Comparison of ENCODE assay signal across 17 cellular contexts in genomic region chr10:30155401-30155800, GRCh38.
DNase-seq lines count a peak whose midpoint lies in the region; ATAC-seq lines count a peak whose summit lies in the region.
"Had no signal": no experiment of that assay in that cellular context is flagged by ENCODE, and none has a peak within 500 bp of the region (broad histone marks: within the 10 kb centered on the region; RNA-seq: fewer than 3 reads in every experiment).

No MANE protein-coding gene starts in this region.

- H3K36me3 ChIP-seq in subcutaneous abdominal adipose tissue (ENCODE audit: control insufficient read depth in 5 of 5, insufficient read depth in 5 of 5, low read length in 5 of 5), result no peaks in the 10 kb centered on the region
- H3K36me3 ChIP-seq: Peyer's patch, tibial nerve had no signal

- CTCF ChIA-PET in activated naive CD4-positive, alpha-beta T cell treated with anti-CD3 and anti-CD28 coated beads for 36 hours (lab: Charles Lee), result no interaction called here

- H3K36me3 Mint-ChIP-seq in activated naive CD4-positive, alpha-beta T cell treated with anti-CD3 and anti-CD28 coated beads for 36 hours (ENCODE audit: low read depth), result peaks cover 1% of the 10 kb centered on the region
- H3K36me3 Mint-ChIP-seq in T-helper 1 cell treated with Interleukin-12 subunit alpha and Interleukin-12 subunit beta and Interleukin-4 antibody, amounts not matched to agents 30 μg/mL and 1 μg/mL, for 36 hours (ENCODE audit: low read depth), result peaks cover 8% of the 10 kb centered on the region

- H3K27me3 Mint-ChIP-seq in activated naive CD4-positive, alpha-beta T cell treated with anti-CD3 and anti-CD28 coated beads for 36 hours (ENCODE audit: low read depth), result peaks cover 29% of the 10 kb centered on the region
- H3K27me3 Mint-ChIP-seq in T-helper 1 cell treated with Interleukin-12 subunit alpha and Interleukin-12 subunit beta and Interleukin-4 antibody, amounts not matched to agents 30 μg/mL and 1 μg/mL, for 36 hours (ENCODE audit: low read depth), result peaks cover 21% of the 10 kb centered on the region

- peak overlapping the region; percentile 19 for H3K27ac ChIP-seq in subcutaneous abdominal adipose tissue (ENCODE audit: low read depth, low read length)
- H3K27ac ChIP-seq: Peyer's patch, tibial nerve had no signal

- no peak overlapping the region for H3K27ac Mint-ChIP-seq in activated naive CD4-positive, alpha-beta T cell treated with anti-CD3 and anti-CD28 coated beads for 36 hours
- peak overlapping the region; percentile 43 for H3K27ac Mint-ChIP-seq in T-helper 1 cell treated with Interleukin-12 subunit alpha and Interleukin-12 subunit beta and Interleukin-4 antibody, amounts not matched to agents 30 μg/mL and 1 μg/mL, for 36 hours
- H3K27ac Mint-ChIP-seq: activated T-helper 17 cell treated with anti-CD3 and anti-CD28 coated beads, Interleukin-2, amount 50 U/mL, for 72 hours had no signal

- peaks cover 4% of the 10 kb centered on the region for H3K4me1 Mint-ChIP-seq in activated naive CD4-positive, alpha-beta T cell treated with anti-CD3 and anti-CD28 coated beads for 36 hours (ENCODE audit: low read depth)
- H3K4me1 Mint-ChIP-seq in T-helper 1 cell treated with Interleukin-12 subunit alpha and Interleukin-12 subunit beta and Interleukin-4 antibody, amounts not matched to agents 30 μg/mL and 1 μg/mL, for 36 hours (ENCODE audit: low read depth), result peaks cover 14% of the 10 kb centered on the region
- H3K4me1 Mint-ChIP-seq: activated T-helper 17 cell treated with anti-CD3 and anti-CD28 coated beads, Interleukin-2, amount 50 U/mL, for 72 hours had no signal

- ATAC-seq in left cardiac atrium (peak; percentile 63 to 68), GM18517 (IDR thresholded peaks at IDR 0.05; ENCODE audit: unreplicated experiment) (no peak), HG02981 (IDR thresholded peaks at IDR 0.05; ENCODE audit: unreplicated experiment) (no peak)
- ATAC-seq: activated T-helper 17 cell treated with anti-CD3 and anti-CD28 coated beads, Interleukin-2, amount 50 U/mL, for 72 hours; K562 had no signal

- intact Hi-C loops in activated naive CD4-positive, alpha-beta T cell treated with anti-CD3 and anti-CD28 coated beads for 36 hours (cut with micrococcal nuclease), result no loop called here
- intact Hi-C loops in left cardiac atrium (cut with DNase I), result no loop called here

- H3K9ac ChIP-seq in subcutaneous abdominal adipose tissue (ENCODE audit: low read length in 5 of 5), result no peak overlapping the region

- peak overlapping the region in 2 of 5 donors; percentile 24 to 28 for H3K4me3 ChIP-seq in subcutaneous abdominal adipose tissue (ENCODE audit: low read depth in 1 of 5, low read length in 5 of 5)
- H3K4me3 ChIP-seq: K562, Peyer's patch, tibial nerve had no signal

- peak; percentile 7 for DNase-seq in activated naive CD4-positive, alpha-beta T cell treated with anti-CD3 and anti-CD28 coated beads for 36 hours
- no peak for DNase-seq in activated naive CD4-positive, alpha-beta T cell treated with anti-CD3 and anti-CD28 coated beads, Interleukin-2, amount 50 U/mL, for 16 hours
- DNase-seq in left cardiac atrium, result peak; percentile 48
- no peak for DNase-seq in activated CD4-positive, CD25-positive, alpha-beta regulatory T cell (lab: John Stamatoyannopoulos, UW)
- DNase-seq: ACHN, mammary epithelial cell, NCI-H1694, NCI-H524 treated with DMSO at 0.1 percent for 48 hours, occipital lobe, Peyer's patch had no signal

- no peak overlapping the region for H3K4me3 Mint-ChIP-seq in activated naive CD4-positive, alpha-beta T cell treated with anti-CD3 and anti-CD28 coated beads for 36 hours
- H3K4me3 Mint-ChIP-seq in T-helper 1 cell treated with Interleukin-12 subunit alpha and Interleukin-12 subunit beta and Interleukin-4 antibody, amounts not matched to agents 30 μg/mL and 1 μg/mL, for 36 hours, result no peak overlapping the region
- H3K4me3 Mint-ChIP-seq: activated T-helper 17 cell treated with anti-CD3 and anti-CD28 coated beads, Interleukin-2, amount 50 U/mL, for 72 hours had no signal

- H3K27me3 ChIP-seq in subcutaneous abdominal adipose tissue (ENCODE audit: control insufficient read depth in 5 of 5, insufficient read depth in 4 of 5, low read length in 5 of 5), result no peaks in the 10 kb centered on the region
- H3K27me3 ChIP-seq: Peyer's patch, tibial nerve had no signal

- H3K4me1 ChIP-seq in subcutaneous abdominal adipose tissue (ENCODE audit: control insufficient read depth in 5 of 5, insufficient read depth in 5 of 5, low read length in 5 of 5), result peaks cover 0 to 12% (median 0%) of the 10 kb centered on the region in 5 donors
- H3K4me1 ChIP-seq: Peyer's patch, tibial nerve had no signal

- H3K9me3 Mint-ChIP-seq in activated naive CD4-positive, alpha-beta T cell treated with anti-CD3 and anti-CD28 coated beads for 36 hours, result no peaks in the 10 kb centered on the region
- peaks cover 33% of the 10 kb centered on the region for H3K9me3 Mint-ChIP-seq in T-helper 1 cell treated with Interleukin-12 subunit alpha and Interleukin-12 subunit beta and Interleukin-4 antibody, amounts not matched to agents 30 μg/mL and 1 μg/mL, for 36 hours
- H3K9me3 Mint-ChIP-seq: activated T-helper 17 cell treated with anti-CD3 and anti-CD28 coated beads, Interleukin-2, amount 50 U/mL, for 72 hours had no signal

- no peaks in the 10 kb centered on the region for H3K9me3 ChIP-seq in subcutaneous abdominal adipose tissue (ENCODE audit: control insufficient read depth in 5 of 5, low read length in 5 of 5)
- H3K9me3 ChIP-seq: Peyer's patch had no signal

Comparison
In these comparisons a context has a peak if more than half of its experiments do, and no peak if none do; other contexts are left out.
1. DNase-seq: peak in activated naive CD4-positive, alpha-beta T cell treated with anti-CD3 and anti-CD28 coated beads for 36 hours (single experiment) and left cardiac atrium (single experiment); none in activated naive CD4-positive, alpha-beta T cell treated with anti-CD3 and anti-CD28 coated beads, Interleukin-2, amount 50 U/mL, for 16 hours (single experiment) and activated CD4-positive, CD25-positive, alpha-beta regulatory T cell (0 of 4).
2. ATAC-seq: peak in left cardiac atrium (2 of 2); none in GM18517 (single experiment) and HG02981 (single experiment).